Comparison of ENCODE assay signal across 32 cellular contexts in the genomic region with DNA sequence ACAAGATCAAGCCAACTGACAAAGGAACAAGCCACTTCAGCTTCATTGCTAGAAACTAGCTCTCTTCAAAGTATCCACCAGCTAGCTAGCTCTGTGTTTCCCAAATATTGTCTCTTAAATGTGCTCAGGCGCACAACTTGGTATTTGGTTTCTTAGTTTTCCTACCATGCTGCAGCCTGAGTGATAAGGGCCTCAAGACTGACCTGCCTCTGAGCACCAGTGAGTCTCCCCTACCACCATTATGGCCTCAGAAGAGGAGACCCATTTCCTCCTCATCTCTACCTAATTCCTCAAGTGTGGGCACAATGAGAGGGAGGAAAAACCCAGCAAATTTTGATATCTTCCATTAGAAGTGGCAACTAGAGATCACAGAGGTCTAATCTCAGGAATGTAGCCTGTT.
"Had no signal": no experiment of that assay in that cellular context is flagged by ENCODE, and none has a peak within 500 bp of the region (broad histone marks: within the 10 kb centered on the region; RNA-seq: fewer than 3 reads in every experiment).

No MANE protein-coding gene starts in this region.

- ATAC-seq: activated CD4-positive, alpha-beta T cell treated with anti-CD3 and anti-CD28 coated beads for 36 hours; activated T-cell treated with anti-CD3 and anti-CD28 coated beads, Interleukin-2, amount 50 U/mL, for 72 hours; gastroesophageal sphincter; T-cell had no signal

- FAIRE-seq: astrocyte, bronchial epithelial cell, endometrium, endothelial cell of umbilical vein had no signal

- H3K4me1 ChIP-seq: colonic mucosa, gastroesophageal sphincter had no signal

- H3K27ac Mint-ChIP-seq: activated CD4-positive, alpha-beta memory T cell treated with anti-CD3 and anti-CD28 coated beads, Interleukin-2, amount 10 ng/mL, durations not matched to agents 7 days and 5 days; activated naive CD8-positive, alpha-beta T cell; activated T-cell treated with anti-CD3 and anti-CD28 coated beads, Interleukin-2, amount 50 U/mL, for 24 hours; T-helper 1 cell treated with Interleukin-12 subunit alpha and Interleukin-12 subunit beta and Interleukin-4 antibody, amounts not matched to agents 30 μg/mL and 1 μg/mL, for 36 hours; T-helper 2 cell treated with Interferon-gamma antibody and Interleukin-4, amounts not matched to agents 5 μg/mL and 100 μg/mL, for 36 hours had no signal

- H3K36me3 ChIP-seq: brain microvascular endothelial cell, colonic mucosa, esophagus squamous epithelium, gastroesophageal sphincter had no signal

- H3K27ac ChIP-seq: brain microvascular endothelial cell, colonic mucosa, epithelial cell of prostate, esophagus squamous epithelium, gastroesophageal sphincter had no signal

- H3K4me3 ChIP-seq: colonic mucosa, esophagus squamous epithelium, gastroesophageal sphincter had no signal

- H3K36me3 Mint-ChIP-seq: T-cell had no signal

- H3K4me3 Mint-ChIP-seq: activated CD4-positive, alpha-beta memory T cell treated with anti-CD3 and anti-CD28 coated beads, Interleukin-2, amount 10 ng/mL, durations not matched to agents 7 days and 5 days; activated CD4-positive, alpha-beta T cell treated with anti-CD3 and anti-CD28 coated beads for 36 hours; activated CD4-positive, alpha-beta T cell treated with anti-CD3 and anti-CD28 coated beads, Interleukin-2, amount 10 ng/mL, durations not matched to agents 24 days and 14 days; activated naive CD8-positive, alpha-beta T cell; activated T-cell treated with anti-CD3 and anti-CD28 coated beads, Interleukin-2, amount 50 U/mL, for 24 hours; activated T-cell treated with anti-CD3 and anti-CD28 coated beads, Interleukin-2, amount 50 U/mL, for 72 hours; T-cell; T-helper 1 cell treated with Interleukin-12 subunit alpha and Interleukin-12 subunit beta and Interleukin-4 antibody, amounts not matched to agents 30 μg/mL and 1 μg/mL, for 36 hours; T-helper 2 cell treated with Interferon-gamma antibody and Interleukin-4, amounts not matched to agents 5 μg/mL and 100 μg/mL, for 36 hours had no signal

- H3K27me3 Mint-ChIP-seq: activated CD4-positive, alpha-beta memory T cell treated with anti-CD3 and anti-CD28 coated beads, Interleukin-2, amount 10 ng/mL, durations not matched to agents 7 days and 5 days; activated CD4-positive, alpha-beta T cell treated with anti-CD3 and anti-CD28 coated beads for 36 hours; activated CD4-positive, alpha-beta T cell treated with anti-CD3 and anti-CD28 coated beads, Interleukin-2, amount 10 ng/mL, durations not matched to agents 24 days and 14 days; activated naive CD8-positive, alpha-beta T cell; activated T-cell treated with anti-CD3 and anti-CD28 coated beads, Interleukin-2, amount 50 U/mL, for 24 hours; T-cell had no signal

- H3K9me3 ChIP-seq: colonic mucosa, esophagus squamous epithelium, gastroesophageal sphincter had no signal

- DNase-seq: activated CD4-positive, alpha-beta memory T cell treated with anti-CD3 and anti-CD28 coated beads, Interleukin-2, amount 10 ng/mL, durations not matched to agents 7 days and 5 days; activated CD4-positive, alpha-beta T cell treated with anti-CD3 and anti-CD28 coated beads for 36 hours; activated CD4-positive, alpha-beta T cell treated with anti-CD3 and anti-CD28 coated beads, Interleukin-2, amount 10 ng/mL, durations not matched to agents 24 days and 14 days; activated CD4-positive, alpha-beta T cell treated with anti-CD3 and anti-CD28 coated beads, Interleukin-2, amount 50 U/mL, for 4 hours; activated CD4-positive, CD25-positive, alpha-beta regulatory T cell; activated CD4-positive, CD25-positive, alpha-beta regulatory T cell treated with anti-CD3 and anti-CD28 coated beads, Interleukin-2, amount 50 U/mL, for 72 hours; activated CD8-positive, alpha-beta memory T cell treated with anti-CD3 and anti-CD28 coated beads, Interleukin-2, amount 50 U/mL, for 48 hours; activated effector memory CD4-positive, alpha-beta T cell treated with Interleukin-2 at 50 U/mL for 16 hours; activated gamma-delta T cell treated with Interleukin-2 at 50 U/mL for 16 hours; activated naive CD4-positive, alpha-beta T cell treated with anti-CD3 and anti-CD28 coated beads, Interleukin-2, amount 50 U/mL, for 16 hours; activated naive CD4-positive, alpha-beta T cell treated with Interleukin-2 at 50 U/mL for 16 hours; activated T-cell treated with anti-CD3 and anti-CD28 coated beads for 4 hours; activated T-cell treated with anti-CD3 and anti-CD28 coated beads, Interleukin-2, amount 50 U/mL, for 24 hours; activated T-cell treated with anti-CD3 and anti-CD28 coated beads, Interleukin-2, amount 50 U/mL, for 72 hours; amniotic stem cell; anterior cingulate cortex; brain microvascular endothelial cell; cerebellar nuclear complex; colonic mucosa; effector CD8-positive, alpha-beta T cell; esophagus squamous epithelium; foreskin melanocyte; T-cell had no signal

- H3K27me3 ChIP-seq: brain microvascular endothelial cell, colonic mucosa, esophagus squamous epithelium, gastroesophageal sphincter had no signal

- H3K9me3 Mint-ChIP-seq: activated T-cell treated with anti-CD3 and anti-CD28 coated beads, Interleukin-2, amount 50 U/mL, for 24 hours; T-cell had no signal
